Comparison of ENCODE assay signal across 1 cellular context in genomic region chr5:150318613-150319483, GRCh38.
TF ChIP-seq lines count a peak whose summit lies in the region.

No MANE protein-coding gene starts in this region.

TF ChIP-seq in GM23338, 12 proteins besides CTCF, POLR2A, EP300 and RAD21 (continued from another document):
- no peak for TF ChIP-seq ZNF462 (CRISPR knock-in tag; IDR thresholded peaks at IDR 0.05)
- TF ChIP-seq, protein P1, sequence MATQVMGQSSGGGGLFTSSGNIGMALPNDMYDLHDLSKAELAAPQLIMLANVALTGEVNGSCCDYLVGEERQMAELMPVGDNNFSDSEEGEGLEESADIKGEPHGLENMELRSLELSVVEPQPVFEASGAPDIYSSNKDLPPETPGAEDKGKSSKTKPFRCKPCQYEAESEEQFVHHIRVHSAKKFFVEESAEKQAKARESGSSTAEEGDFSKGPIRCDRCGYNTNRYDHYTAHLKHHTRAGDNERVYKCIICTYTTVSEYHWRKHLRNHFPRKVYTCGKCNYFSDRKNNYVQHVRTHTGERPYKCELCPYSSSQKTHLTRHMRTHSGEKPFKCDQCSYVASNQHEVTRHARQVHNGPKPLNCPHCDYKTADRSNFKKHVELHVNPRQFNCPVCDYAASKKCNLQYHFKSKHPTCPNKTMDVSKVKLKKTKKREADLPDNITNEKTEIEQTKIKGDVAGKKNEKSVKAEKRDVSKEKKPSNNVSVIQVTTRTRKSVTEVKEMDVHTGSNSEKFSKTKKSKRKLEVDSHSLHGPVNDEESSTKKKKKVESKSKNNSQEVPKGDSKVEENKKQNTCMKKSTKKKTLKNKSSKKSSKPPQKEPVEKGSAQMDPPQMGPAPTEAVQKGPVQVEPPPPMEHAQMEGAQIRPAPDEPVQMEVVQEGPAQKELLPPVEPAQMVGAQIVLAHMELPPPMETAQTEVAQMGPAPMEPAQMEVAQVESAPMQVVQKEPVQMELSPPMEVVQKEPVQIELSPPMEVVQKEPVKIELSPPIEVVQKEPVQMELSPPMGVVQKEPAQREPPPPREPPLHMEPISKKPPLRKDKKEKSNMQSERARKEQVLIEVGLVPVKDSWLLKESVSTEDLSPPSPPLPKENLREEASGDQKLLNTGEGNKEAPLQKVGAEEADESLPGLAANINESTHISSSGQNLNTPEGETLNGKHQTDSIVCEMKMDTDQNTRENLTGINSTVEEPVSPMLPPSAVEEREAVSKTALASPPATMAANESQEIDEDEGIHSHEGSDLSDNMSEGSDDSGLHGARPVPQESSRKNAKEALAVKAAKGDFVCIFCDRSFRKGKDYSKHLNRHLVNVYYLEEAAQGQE (IDR thresholded peaks at IDR 0.05; ENCODE audit: unreplicated experiment): no peak
- no peak for TF ChIP-seq STAT1 (IDR thresholded peaks at IDR 0.05; ENCODE audit: unreplicated experiment)
